11 cellular contexts compared by ENCODE assay signal in the genomic region with DNA sequence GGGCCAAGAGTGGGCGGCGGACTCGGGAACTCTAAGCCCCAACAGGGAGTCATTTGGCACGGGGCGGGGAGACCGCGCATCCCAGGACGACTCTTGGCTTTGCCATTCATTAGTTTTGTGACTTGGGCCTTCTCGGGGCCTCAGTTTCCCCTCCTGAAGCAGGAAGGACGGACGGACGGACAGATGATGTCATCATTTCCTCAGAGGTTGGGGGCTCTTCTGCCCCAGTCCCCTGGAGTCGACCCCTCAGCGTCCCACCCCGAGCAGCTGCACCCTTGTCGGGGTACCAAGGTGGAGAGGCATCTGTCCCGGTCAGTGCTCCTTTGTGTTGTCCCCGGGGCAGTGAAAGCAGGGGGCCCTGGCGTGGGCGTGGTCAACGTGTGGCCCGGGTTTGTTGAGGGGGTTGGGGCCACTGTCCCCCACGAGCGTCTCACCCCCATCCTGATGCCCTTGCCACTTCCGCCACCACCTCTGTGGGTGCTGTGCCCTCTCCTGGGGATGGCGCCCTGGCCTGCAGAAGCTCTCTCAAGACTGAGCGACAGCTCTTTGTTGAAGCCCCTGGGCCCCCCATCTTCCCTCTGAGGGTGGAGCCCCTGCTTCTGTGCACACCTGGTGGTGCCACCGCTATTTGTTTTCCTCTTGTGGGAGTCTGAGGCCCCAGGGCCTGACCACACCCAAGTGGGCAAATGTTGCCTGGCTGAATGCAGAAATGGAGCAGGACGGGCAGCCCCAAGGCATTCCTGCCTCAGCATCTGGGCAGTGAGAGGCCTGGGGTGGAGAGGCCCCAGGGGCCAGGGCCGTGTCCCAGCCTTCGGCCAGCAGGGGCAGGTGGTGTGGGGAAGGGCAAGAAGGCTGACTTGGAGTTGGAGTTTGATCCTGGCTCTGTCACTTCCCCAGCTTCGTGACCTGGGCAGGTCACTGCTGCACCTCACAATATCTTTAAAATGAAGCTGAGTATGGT. TPM values are rescaled to one million over a fixed set of nuclear protein-coding genes. Genes with fewer than 3 reads are reported as not detected.
DNase-seq lines count a peak whose midpoint lies in the region; ATAC-seq, FAIRE-seq and TF ChIP-seq lines count a peak whose summit lies in the region.
"Had no signal": no experiment of that assay in that cellular context is flagged by ENCODE, and none has a peak within 500 bp of the region (broad histone marks: within the 10 kb centered on the region; RNA-seq: fewer than 3 reads in every experiment).

No MANE protein-coding gene starts in this region.

- H3K9ac ChIP-seq in HUES6 (ENCODE audit: low read length) (peak overlapping the region; percentile 48), subcutaneous abdominal adipose tissue (ENCODE audit: low read length in 5 of 5) (peak overlapping the region in 2 of 5 donors; percentile 26 to 38)
- H3K9ac ChIP-seq: KMS-11 had no signal

- H3K4me1 ChIP-seq in HUES6 (ENCODE audit: control insufficient read depth, insufficient read depth, low read length), result peaks cover 23% of the 10 kb centered on the region
- peaks cover 0 to 8% (median 0%) of the 10 kb centered on the region in 4 donors for H3K4me1 ChIP-seq in right lobe of liver
- H3K4me1 ChIP-seq in subcutaneous abdominal adipose tissue (ENCODE audit: control insufficient read depth in 5 of 5, insufficient read depth in 5 of 5, low read length in 5 of 5), result peaks cover 0 to 18% (median 14%) of the 10 kb centered on the region in 5 donors

- TF ChIP-seq POLR2A in right lobe of liver (IDR thresholded peaks at IDR 0.05) (no peak), H54 (IDR thresholded peaks at IDR 0.05; ENCODE audit: low read depth, low read length) (no peak)

- WGBS in right lobe of liver (ENCODE audit: insufficient coverage, low coverage, low lambda C conversion rate, missing lambda C conversion rate), result 49% methylated on average over 9 of the region's 32 CpGs

- H3K9me3 Mint-ChIP-seq in activated naive CD4-positive, alpha-beta T cell treated with anti-CD3 and anti-CD28 coated beads, Interleukin-2, amount 50 U/mL, for 72 hours, result no peaks in the 10 kb centered on the region
- H3K9me3 Mint-ChIP-seq: T-helper 2 cell treated with Interferon-gamma antibody and Interleukin-4, amounts not matched to agents 5 μg/mL and 100 μg/mL, for 36 hours had no signal

- no peaks in the 10 kb centered on the region for H3K9me3 ChIP-seq in HUES6 (ENCODE audit: control insufficient read depth, insufficient read depth, low read depth, low read length)
- H3K9me3 ChIP-seq in right lobe of liver, result no peaks in the 10 kb centered on the region
- H3K9me3 ChIP-seq in subcutaneous abdominal adipose tissue (ENCODE audit: control insufficient read depth in 5 of 5, low read length in 5 of 5), result no peaks in the 10 kb centered on the region

- no peak for FAIRE-seq in H54 (lab: Jason Lieb, UNC)

- H3K27me3 ChIP-seq in HUES6 (ENCODE audit: control insufficient read depth, insufficient read depth, low read length) (peaks cover 27% of the 10 kb centered on the region), right lobe of liver (peaks cover 0 to 6% of the 10 kb centered on the region in 2 donors), subcutaneous abdominal adipose tissue (ENCODE audit: control insufficient read depth in 5 of 5, insufficient read depth in 4 of 5, low read length in 5 of 5) (peaks cover 3 to 19% (median 11%) of the 10 kb centered on the region in 5 donors)

- H3K4me3 ChIP-seq in HUES6 (ENCODE audit: low read depth, low read length) (peak overlapping the region; percentile 71), choroid plexus epithelial cell (ENCODE audit: low read depth, low read length) (peak overlapping the region; percentile 51), right lobe of liver (peak overlapping the region; percentile 36 to 48 (median 44)), subcutaneous abdominal adipose tissue (ENCODE audit: low read depth in 1 of 5, low read length in 5 of 5) (peak overlapping the region in 4 of 5 donors; percentile 52 to 68 (median 58))

- intact Hi-C loops in right lobe of liver (cut with DNase I), result no loop called here

- ATAC-seq in right lobe of liver (no peak), GM19452 (IDR thresholded peaks at IDR 0.05; ENCODE audit: unreplicated experiment) (no peak)
- ATAC-seq in activated naive CD4-positive, alpha-beta T cell treated with anti-CD3 and anti-CD28 coated beads, Interleukin-2, amount 50 U/mL, for 72 hours, result no peak

- no peak overlapping the region for H3K27ac ChIP-seq in HUES6 (ENCODE audit: low read depth, low read length)
- H3K27ac ChIP-seq in right lobe of liver, result no peak overlapping the region
- no peak overlapping the region for H3K27ac ChIP-seq in subcutaneous abdominal adipose tissue (ENCODE audit: low read depth, low read length)
- H3K27ac ChIP-seq: KMS-11 had no signal

- H3K36me3 Mint-ChIP-seq in activated naive CD4-positive, alpha-beta T cell treated with anti-CD3 and anti-CD28 coated beads, Interleukin-2, amount 50 U/mL, for 72 hours, result no peaks in the 10 kb centered on the region

- H3K36me3 ChIP-seq in HUES6 (ENCODE audit: control insufficient read depth, insufficient read depth, low read length) (no peaks in the 10 kb centered on the region), right lobe of liver (no peaks in the 10 kb centered on the region), subcutaneous abdominal adipose tissue (ENCODE audit: control insufficient read depth in 5 of 5, insufficient read depth in 5 of 5, low read length in 5 of 5) (no peaks in the 10 kb centered on the region)

- H3K27ac Mint-ChIP-seq in activated naive CD4-positive, alpha-beta T cell treated with anti-CD3 and anti-CD28 coated beads, Interleukin-2, amount 50 U/mL, for 72 hours, result no peak overlapping the region
- H3K27ac Mint-ChIP-seq: T-helper 2 cell treated with Interferon-gamma antibody and Interleukin-4, amounts not matched to agents 5 μg/mL and 100 μg/mL, for 36 hours had no signal

- DNase-seq in choroid plexus epithelial cell (ENCODE audit: low read depth) (no peak), right lobe of liver (no peak), NCI-H2227 treated with DMSO at 0.1 percent for 48 hours (lab: John Stamatoyannopoulos, UW) (no peak), H54 (ENCODE audit: insufficient read length, low spot score) (no peak)
- DNase-seq in activated naive CD4-positive, alpha-beta T cell treated with anti-CD3 and anti-CD28 coated beads, Interleukin-2, amount 50 U/mL, for 72 hours (ENCODE audit: low spot score in 2 of 2), result no peak
- DNase-seq: NCI-H524 treated with DMSO at 0.1 percent for 48 hours had no signal

- TF ChIP-seq CTCF in choroid plexus epithelial cell (conservative IDR thresholded peaks at IDR 0.05; ENCODE audit: low read depth, low read length) (no peak), right lobe of liver (IDR thresholded peaks at IDR 0.05) (no peak)

RNA-seq across cellular contexts. Expression of a gene that starts 0.9 kb away (rescaled TPM):
- total RNA-seq in right lobe of liver, result 1 to 10 TPM in 1 of 6 experiments, under 1 TPM in 5; 0.43 to 1.4 (median 0.66) TPM
- total RNA-seq in activated naive CD4-positive, alpha-beta T cell treated with anti-CD3 and anti-CD28 coated beads, Interleukin-2, amount 50 U/mL, for 72 hours, result under 1 TPM; 0.16 to 0.32 TPM

RNA-seq across cellular contexts. Expression of a gene that starts 38.3 kb away (rescaled TPM):
- total RNA-seq in right lobe of liver, result 1 to 10 TPM in 1 of 6 experiments, under 1 TPM in 4, not detected in 1; 0.06 to 1.6 (median 0.42) TPM
- total RNA-seq in activated naive CD4-positive, alpha-beta T cell treated with anti-CD3 and anti-CD28 coated beads, Interleukin-2, amount 50 U/mL, for 72 hours, result under 1 TPM; 0.14 to 0.21 TPM

RNA-seq across cellular contexts. Expression of a gene that starts 41.8 kb away (rescaled TPM):
- 10 to 100 TPM; 13.6 to 32.8 (median 21.8) TPM for total RNA-seq in right lobe of liver
- total RNA-seq in activated naive CD4-positive, alpha-beta T cell treated with anti-CD3 and anti-CD28 coated beads, Interleukin-2, amount 50 U/mL, for 72 hours, result 1 to 10 TPM; 5.1 to 8.4 TPM
